Comparison of ENCODE assay signal across 8 cellular contexts in the genomic region with DNA sequence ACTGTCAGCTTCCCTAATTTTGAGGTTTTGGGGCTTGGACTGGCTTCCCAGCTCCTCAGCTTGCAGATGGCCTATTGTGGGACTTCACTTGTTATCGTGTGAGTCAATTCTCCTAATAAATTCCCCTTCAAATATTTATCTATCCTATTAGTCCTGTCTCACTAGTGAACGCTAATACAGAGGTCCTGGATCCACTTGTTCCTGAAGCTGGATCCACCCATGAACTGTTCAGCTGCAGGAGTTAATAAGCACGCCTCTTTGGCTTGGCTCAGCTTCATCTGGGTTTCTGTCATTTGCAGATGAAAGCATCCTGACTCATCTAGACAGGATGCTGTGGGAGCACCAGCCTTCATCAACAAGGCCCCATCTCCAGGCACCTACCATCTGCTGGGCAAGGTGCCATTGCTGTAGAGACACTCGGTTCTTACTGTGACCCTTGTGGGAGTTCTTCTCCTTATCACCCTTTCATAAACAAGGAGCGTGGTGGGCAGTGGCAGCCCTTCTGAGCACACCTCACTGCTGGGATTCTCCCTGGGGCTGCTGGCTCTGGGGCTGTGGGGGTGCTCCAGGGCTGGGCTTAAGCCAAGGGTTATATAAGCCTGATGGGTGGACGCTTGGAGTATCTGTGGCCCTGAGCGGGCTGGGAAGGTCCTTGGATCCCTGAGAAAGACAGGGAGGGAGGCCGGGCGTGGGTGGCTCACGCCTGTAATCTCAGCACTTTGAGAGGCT. TPM values are rescaled to one million over a fixed set of nuclear protein-coding genes. Genes with fewer than 3 reads are reported as not detected.
A peak's percentile ranks its signal among the peaks of the same experiment; 100 is the strongest.
DNase-seq lines count a peak whose midpoint lies in the region; ATAC-seq, FAIRE-seq and TF ChIP-seq lines count a peak whose summit lies in the region.

No MANE protein-coding gene starts in this region.

- no peak overlapping the region for H3K9ac ChIP-seq in HepG2 (ENCODE audit: insufficient read depth, low read depth, low read length)

- no peaks in the 10 kb centered on the region for H3K79me2 ChIP-seq in HepG2 (ENCODE audit: insufficient read depth, low read length)

- in situ Hi-C loops in HepG2 (cut with HindIII; ENCODE audit: extremely low pct_ligation_motif_present, low pct_unique_long_range_greater_than_20kb): no loop called here

- TF ChIP-seq EP300 in HepG2 (IDR thresholded peaks at IDR 0.05; ENCODE audit: low read depth in 2 of 2, low read length in 2 of 2) (no peak), HepG2 (CRISPR knock-in tag; IDR thresholded peaks at IDR 0.05; ENCODE audit: borderline replicate concordance) (no peak)

- H3K27ac ChIP-seq in HepG2 (ENCODE audit: extremely low read length, insufficient read depth, low read length): no peak overlapping the region
- no peak overlapping the region for H3K27ac ChIP-seq in right lobe of liver

- H2AFZ ChIP-seq in HepG2 (ENCODE audit: low read length): no peak overlapping the region

- BruUV-seq in HepG2 (replicated peaks; lab: Mats Ljungman, UMichigan): no TSS peak

- H3K27me3 ChIP-seq in HepG2 (ENCODE audit: control insufficient read depth in 1 of 2, insufficient read depth in 2 of 2, low read length in 2 of 2) (peaks cover 0 to 1% of the 10 kb centered on the region in 2 experiments; a peak in 3 of 5 replicates), right lobe of liver (no peaks in the 10 kb centered on the region)

- POLR2A ChIA-PET in HepG2 (lab: Yijun Ruan, JAX): no interaction called here

- intact Hi-C loops in HepG2 (cut with micrococcal nuclease; ENCODE audit: unreplicated experiment): no loop called here
- intact Hi-C loops in right lobe of liver (cut with DNase I): no loop called here

- H3K4me1 ChIP-seq in HepG2 (ENCODE audit: insufficient read depth, low read length) (no peaks in the 10 kb centered on the region), right lobe of liver (no peaks in the 10 kb centered on the region)

- H3K4me2 ChIP-seq in HepG2 (ENCODE audit: low read depth, low read length): no peak overlapping the region

- FAIRE-seq in HepG2 (lab: Jason Lieb, UNC): no peak

- no peak for TF ChIP-seq POLR2A in HepG2 (IDR thresholded peaks at IDR 0.05; ENCODE audit: insufficient read depth in 1 of 2, low read depth in 2 of 2, low read length in 2 of 2)
- TF ChIP-seq POLR2A in right lobe of liver (IDR thresholded peaks at IDR 0.05): no peak

- no peak overlapping the region for H3K4me3 ChIP-seq in HepG2 (replicated peaks in 1 of 3; ENCODE audit: insufficient read depth in 1 of 3, low read depth in 2 of 3, low read length in 3 of 3)
- no peak overlapping the region for H3K4me3 ChIP-seq in right lobe of liver

- H3K36me3 ChIP-seq in HepG2 (replicated peaks in 1 of 2; ENCODE audit: control insufficient read depth in 1 of 2, insufficient read depth in 2 of 2, low read length in 2 of 2) (no peaks in the 10 kb centered on the region), right lobe of liver (no peaks in the 10 kb centered on the region)

- H4K20me1 ChIP-seq in HepG2 (ENCODE audit: insufficient read depth, low read length): no peaks in the 10 kb centered on the region

- WGBS in HepG2 (ENCODE audit: low lambda C conversion rate): 21% methylated on average over 7 of the region's 10 CpGs
- WGBS in right lobe of liver (ENCODE audit: insufficient coverage, low coverage, low lambda C conversion rate, missing lambda C conversion rate): 66% methylated on average over 8 of the region's 10 CpGs

- no peaks in the 10 kb centered on the region for H3K9me3 ChIP-seq in HepG2 (ENCODE audit: low read length)
- no peaks in the 10 kb centered on the region for H3K9me3 ChIP-seq in right lobe of liver

- TF ChIP-seq CTCF in HepG2 (CRISPR knock-in tag; IDR thresholded peaks at IDR 0.05) (no peak), right lobe of liver (IDR thresholded peaks at IDR 0.05) (no peak)

- ATAC-seq in HepG2: no peak; the same call in 2 of the 3 replicates
- no peak for ATAC-seq in right lobe of liver
- ATAC-seq in HG03159 (IDR thresholded peaks at IDR 0.05; ENCODE audit: unreplicated experiment): no peak

- TF ChIP-seq RAD21 in HepG2 (CRISPR knock-in tag; IDR thresholded peaks at IDR 0.05): no peak

- no peak for DNase-seq in HepG2 (ENCODE audit: low spot score)
- no peak for DNase-seq in right lobe of liver
- DNase-seq in activated CD8-positive, alpha-beta memory T cell treated with anti-CD3 and anti-CD28 coated beads, Interleukin-2, amount 50 U/mL, for 48 hours: peak; percentile 80
- DNase-seq in fibroblast of the conjunctiva (ENCODE audit: low read depth): peak; percentile 6
- DNase-seq in SIG-M5 treated with dmso at 0.1 percent for 504 hours (lab: John Stamatoyannopoulos, UW; ENCODE audit: unreplicated experiment): no peak
- DNase-seq in COR-L47 (lab: John Stamatoyannopoulos, UW): no peak
- DNase-seq in DMS79 treated with DMSO at 0.1 percent for 48 hours (lab: John Stamatoyannopoulos, UW): no peak

- CTCF ChIA-PET in HepG2 (lab: Yijun Ruan, JAX; ENCODE audit: low intra/inter-chr PET ratio, low total read pairs): no interaction called here

RNA-seq across cellular contexts. Expression of gene LAT, which starts 23.2 kb away (rescaled TPM):
- 0.28 and 2.0 TPM in 2 replicates for total RNA-seq in HepG2 (2016; rRNA removed; fragmentation: Illumina TruSeq; extraction: Trizol)
- 0.71 and 1.1 TPM in 2 replicates for total RNA-seq in HepG2 (2016; cell fraction: cytosol; rRNA removed; fragmentation: Illumina TruSeq; extraction: Trizol; ENCODE audit: low read depth)
- total RNA-seq in HepG2 (2016; cell fraction: insoluble cytoplasmic fraction; rRNA removed; fragmentation: Illumina TruSeq; extraction: Trizol): 0.19 and 2.0 TPM in 2 replicates
- total RNA-seq in HepG2 (2016; cell fraction: membrane; rRNA removed; fragmentation: Illumina TruSeq; extraction: Trizol): 1.5 and 1.8 TPM in 2 replicates
- total RNA-seq in HepG2 (2016; cell fraction: nucleus; rRNA removed; fragmentation: Illumina TruSeq; extraction: Trizol): 2.0 and 3.6 TPM in 2 replicates
- 3.0 and 4.3 TPM in 2 replicates for polyA plus RNA-seq in HepG2 (2011; rRNA removed)
- polyA plus RNA-seq in HepG2 (2011; cell fraction: cytosol; rRNA removed): 1.2 and 1.3 TPM in 2 replicates
- polyA plus RNA-seq in HepG2 (2011; cell fraction: nucleus; rRNA removed): 42.2 and 55.6 TPM in 2 replicates
- polyA plus RNA-seq in HepG2 (2012): 2.4 and 3.0 TPM in 2 replicates
- 1.5 and 2.0 TPM in 2 replicates for polyA plus RNA-seq in HepG2 (2016; cell fraction: cytosol; fragmentation: Illumina TruSeq; extraction: Trizol; ENCODE audit: low read depth)
- polyA plus RNA-seq in HepG2 (2016; cell fraction: insoluble cytoplasmic fraction; fragmentation: Illumina TruSeq; extraction: Trizol; ENCODE audit: low read depth): 0.61 and 1.5 TPM in 2 replicates
- polyA plus RNA-seq in HepG2 (2016; cell fraction: membrane; fragmentation: Illumina TruSeq; extraction: Trizol; ENCODE audit: low read depth): 0.76 and 1.3 TPM in 2 replicates
- 21.1 and 21.3 TPM in 2 replicates for polyA plus RNA-seq in HepG2 (2016; cell fraction: nucleus; fragmentation: Illumina TruSeq; extraction: Trizol; ENCODE audit: insufficient read depth, low read depth)
- polyA minus RNA-seq in HepG2 (2011; rRNA and poly(A)+ RNA removed; ENCODE audit: low replicate concordance): 0.65 and 2.3 TPM in 2 replicates
- polyA minus RNA-seq in HepG2 (2011; cell fraction: cytosol; rRNA and poly(A)+ RNA removed): not detected in 2 replicates
- polyA minus RNA-seq in HepG2 (2011; cell fraction: nucleus; rRNA and poly(A)+ RNA removed): 3.9 and 4.8 TPM in 2 replicates
- 1 to 10 TPM; 1.8 to 5.2 (median 3.1) TPM for total RNA-seq in right lobe of liver

RNA-seq across cellular contexts. Expression of gene SPNS1, which starts 33.5 kb away (rescaled TPM):
- total RNA-seq in HepG2 (2016; rRNA removed; fragmentation: Illumina TruSeq; extraction: Trizol) (18.3 and 38.8 TPM in 2 replicates), right lobe of liver (10 to 100 TPM; 13.7 to 21.2 (median 17.7) TPM)
- 13.0 and 15.9 TPM in 2 replicates for total RNA-seq in HepG2 (2016; cell fraction: cytosol; rRNA removed; fragmentation: Illumina TruSeq; extraction: Trizol; ENCODE audit: low read depth)
- 17.8 and 38.0 TPM in 2 replicates for total RNA-seq in HepG2 (2016; cell fraction: insoluble cytoplasmic fraction; rRNA removed; fragmentation: Illumina TruSeq; extraction: Trizol)
- 23.6 and 31.2 TPM in 2 replicates for total RNA-seq in HepG2 (2016; cell fraction: membrane; rRNA removed; fragmentation: Illumina TruSeq; extraction: Trizol)
- 30.5 and 35.2 TPM in 2 replicates for total RNA-seq in HepG2 (2016; cell fraction: nucleus; rRNA removed; fragmentation: Illumina TruSeq; extraction: Trizol)
- 24.3 and 25.6 TPM in 2 replicates for polyA plus RNA-seq in HepG2 (2011; rRNA removed)
- 25.3 and 36.6 TPM in 2 replicates for polyA plus RNA-seq in HepG2 (2011; cell fraction: cytosol; rRNA removed)
- polyA plus RNA-seq in HepG2 (2011; cell fraction: nucleus; rRNA removed): 80.6 and 105 TPM in 2 replicates
- 25.8 and 30.2 TPM in 2 replicates for polyA plus RNA-seq in HepG2 (2012)
- 16.4 and 19.8 TPM in 2 replicates for polyA plus RNA-seq in HepG2 (2016; cell fraction: cytosol; fragmentation: Illumina TruSeq; extraction: Trizol; ENCODE audit: low read depth)
- polyA plus RNA-seq in HepG2 (2016; cell fraction: insoluble cytoplasmic fraction; fragmentation: Illumina TruSeq; extraction: Trizol; ENCODE audit: low read depth): 25.1 and 26.7 TPM in 2 replicates
- polyA plus RNA-seq in HepG2 (2016; cell fraction: membrane; fragmentation: Illumina TruSeq; extraction: Trizol; ENCODE audit: low read depth): 23.9 and 29.7 TPM in 2 replicates
- 75.3 and 81.1 TPM in 2 replicates for polyA plus RNA-seq in HepG2 (2016; cell fraction: nucleus; fragmentation: Illumina TruSeq; extraction: Trizol; ENCODE audit: insufficient read depth, low read depth)
- polyA minus RNA-seq in HepG2 (2011; rRNA and poly(A)+ RNA removed; ENCODE audit: low replicate concordance): 60.3 and 75.2 TPM in 2 replicates
- 27.4 and 28.1 TPM in 2 replicates for polyA minus RNA-seq in HepG2 (2011; cell fraction: cytosol; rRNA and poly(A)+ RNA removed)
- polyA minus RNA-seq in HepG2 (2011; cell fraction: nucleus; rRNA and poly(A)+ RNA removed): 11.1 and 11.8 TPM in 2 replicates

RNA-seq across cellular contexts. Expression of gene NFATC2IP, which starts 57.3 kb away (rescaled TPM):
- 18.2 and 32.1 TPM in 2 replicates for total RNA-seq in HepG2 (2016; rRNA removed; fragmentation: Illumina TruSeq; extraction: Trizol)
- 8.8 and 9.0 TPM in 2 replicates for total RNA-seq in HepG2 (2016; cell fraction: cytosol; rRNA removed; fragmentation: Illumina TruSeq; extraction: Trizol; ENCODE audit: low read depth)
- 16.5 and 31.5 TPM in 2 replicates for total RNA-seq in HepG2 (2016; cell fraction: insoluble cytoplasmic fraction; rRNA removed; fragmentation: Illumina TruSeq; extraction: Trizol)
- 13.0 and 14.4 TPM in 2 replicates for total RNA-seq in HepG2 (2016; cell fraction: membrane; rRNA removed; fragmentation: Illumina TruSeq; extraction: Trizol)
- total RNA-seq in HepG2 (2016; cell fraction: nucleus; rRNA removed; fragmentation: Illumina TruSeq; extraction: Trizol): 39.2 and 44.2 TPM in 2 replicates
- polyA plus RNA-seq in HepG2 (2011; rRNA removed): 46.6 and 48.5 TPM in 2 replicates
- polyA plus RNA-seq in HepG2 (2011; cell fraction: cytosol; rRNA removed): 17.8 and 17.9 TPM in 2 replicates
- 95.6 and 102 TPM in 2 replicates for polyA plus RNA-seq in HepG2 (2011; cell fraction: nucleus; rRNA removed)
- polyA plus RNA-seq in HepG2 (2012): 21.4 and 26.1 TPM in 2 replicates
- polyA plus RNA-seq in HepG2 (2016; cell fraction: cytosol; fragmentation: Illumina TruSeq; extraction: Trizol; ENCODE audit: low read depth): 2.0 and 2.2 TPM in 2 replicates
- 17.1 and 18.6 TPM in 2 replicates for polyA plus RNA-seq in HepG2 (2016; cell fraction: insoluble cytoplasmic fraction; fragmentation: Illumina TruSeq; extraction: Trizol; ENCODE audit: low read depth)
- 5.0 and 5.5 TPM in 2 replicates for polyA plus RNA-seq in HepG2 (2016; cell fraction: membrane; fragmentation: Illumina TruSeq; extraction: Trizol; ENCODE audit: low read depth)
- 172 and 177 TPM in 2 replicates for polyA plus RNA-seq in HepG2 (2016; cell fraction: nucleus; fragmentation: Illumina TruSeq; extraction: Trizol; ENCODE audit: insufficient read depth, low read depth)
- 44.3 and 90.2 TPM in 2 replicates for polyA minus RNA-seq in HepG2 (2011; rRNA and poly(A)+ RNA removed; ENCODE audit: low replicate concordance)
- polyA minus RNA-seq in HepG2 (2011; cell fraction: cytosol; rRNA and poly(A)+ RNA removed): 8.3 and 8.6 TPM in 2 replicates
- polyA minus RNA-seq in HepG2 (2011; cell fraction: nucleus; rRNA and poly(A)+ RNA removed): 49.6 and 61.2 TPM in 2 replicates
- total RNA-seq in right lobe of liver: 10 to 100 TPM; 10.3 to 16.5 (median 13.1) TPM

Comparison
In these comparisons a context has a peak if more than half of its experiments do, and no peak if none do; other contexts are left out.
1. DNase-seq: peak in activated CD8-positive, alpha-beta memory T cell treated with anti-CD3 and anti-CD28 coated beads, Interleukin-2, amount 50 U/mL, for 48 hours (single experiment) and fibroblast of the conjunctiva (single experiment); none in HepG2 (single experiment), right lobe of liver (0 of 3), SIG-M5 treated with dmso at 0.1 percent for 504 hours (single experiment), COR-L47 (single experiment) and DMS79 treated with DMSO at 0.1 percent for 48 hours (single experiment).